15 cellular contexts compared by ENCODE assay signal in the genomic region with DNA sequence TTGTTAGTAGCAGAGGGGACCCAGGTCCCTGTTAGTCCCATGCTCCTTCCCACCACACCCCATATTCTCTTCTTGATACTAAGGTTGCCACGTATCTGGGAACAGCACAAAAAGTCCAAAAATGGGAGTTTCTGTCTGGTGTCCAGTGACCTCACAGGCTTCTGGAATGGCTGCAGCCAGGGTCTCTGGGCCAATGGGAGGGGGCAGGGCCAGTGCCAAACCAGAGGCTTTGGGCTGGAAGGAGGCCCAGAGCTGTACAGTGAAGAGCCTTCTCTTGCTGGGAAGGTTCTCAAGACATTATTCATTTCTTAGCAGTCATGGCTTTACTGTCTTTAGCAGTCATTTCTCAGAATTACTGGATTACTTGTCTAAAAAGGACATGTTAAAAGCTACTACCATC.
DNase-seq lines count a peak whose midpoint lies in the region; ATAC-seq and TF ChIP-seq lines count a peak whose summit lies in the region.
"Had no signal": no experiment of that assay in that cellular context is flagged by ENCODE, and none has a peak within 500 bp of the region (broad histone marks: within the 10 kb centered on the region; RNA-seq: fewer than 3 reads in every experiment).

No MANE protein-coding gene starts in this region.

- in situ Hi-C loops in gastrocnemius medialis (cut with MboI; ENCODE audit: low sequenced_read_pairs in 4 of 4): no loop called here

- ATAC-seq in gastrocnemius medialis: peak in 1 of 2 donors; percentile 51

- H3K4me3 ChIP-seq in gastrocnemius medialis (no peak overlapping the region), WERI-Rb-1 (ENCODE audit: low read depth, low read length) (no peak overlapping the region)
- H3K4me3 ChIP-seq: right lobe of liver had no signal

- TF ChIP-seq POLR2A in gastrocnemius medialis (IDR thresholded peaks at IDR 0.05): no peak

- peak overlapping the region; percentile 51 for H3K27ac Mint-ChIP-seq in chondrocyte (ENCODE audit: unreplicated experiment)
- H3K27ac Mint-ChIP-seq in endothelial cell (ENCODE audit: unreplicated experiment): no peak overlapping the region

- H3K27me3 Mint-ChIP-seq in chondrocyte (ENCODE audit: low read depth) (no peaks in the 10 kb centered on the region), endothelial cell (ENCODE audit: unreplicated experiment) (no peaks in the 10 kb centered on the region)

- H3K4me3 Mint-ChIP-seq in chondrocyte (ENCODE audit: unreplicated experiment) (no peak overlapping the region), endothelial cell (ENCODE audit: unreplicated experiment) (no peak overlapping the region)
- H3K4me3 Mint-ChIP-seq: central memory CD8-positive, alpha-beta T cell had no signal

- peak overlapping the region; percentile 25 to 53 (median 36) for H3K27ac ChIP-seq in gastrocnemius medialis
- no peak overlapping the region for H3K27ac ChIP-seq in WERI-Rb-1

- H3K9me3 ChIP-seq in gastrocnemius medialis (no peaks in the 10 kb centered on the region), WERI-Rb-1 (ENCODE audit: severe bottlenecking) (peaks cover 3% of the 10 kb centered on the region)
- H3K9me3 ChIP-seq: right lobe of liver had no signal

- H3K36me3 ChIP-seq in gastrocnemius medialis (peaks cover 0 to 20% of the 10 kb centered on the region in 2 donors), WERI-Rb-1 (peaks cover 9% of the 10 kb centered on the region)
- H3K36me3 ChIP-seq: right lobe of liver had no signal

- intact Hi-C loops in gastrocnemius medialis (cut with DNase I; ENCODE audit: low total_unique reads): no loop called here

- H3K4me1 Mint-ChIP-seq in chondrocyte (ENCODE audit: low read depth) (peaks cover 16% of the 10 kb centered on the region), endothelial cell (ENCODE audit: unreplicated experiment) (no peaks in the 10 kb centered on the region)
- H3K4me1 Mint-ChIP-seq: central memory CD8-positive, alpha-beta T cell had no signal

- peaks cover 7% of the 10 kb centered on the region for H3K9me3 Mint-ChIP-seq in chondrocyte (ENCODE audit: low read depth)
- no peaks in the 10 kb centered on the region for H3K9me3 Mint-ChIP-seq in endothelial cell (ENCODE audit: unreplicated experiment)
- H3K9me3 Mint-ChIP-seq: central memory CD8-positive, alpha-beta T cell had no signal

- H3K36me3 Mint-ChIP-seq in chondrocyte (ENCODE audit: low read depth) (peaks cover 33% of the 10 kb centered on the region), endothelial cell (ENCODE audit: low read depth, unreplicated experiment) (no peaks in the 10 kb centered on the region)

- DNase-seq in Ammon's horn (ENCODE audit: low spot score) (peak; percentile 17), chondrocyte (ENCODE audit: low spot score) (no peak), hypothalamus (lab: John Stamatoyannopoulos, UW) (peak in 26 of 51 donors; percentile 1 to 54 (median 15)), gastrocnemius medialis (peak in 1 of 2 donors; percentile 48), WERI-Rb-1 (no peak), middle frontal gyrus (ENCODE audit: extremely low spot score, low spot score) (no peak), NCI-H2227 (lab: John Stamatoyannopoulos, UW; ENCODE audit: unreplicated experiment) (no peak), endothelial cell (ENCODE audit: low spot score) (no peak)
- DNase-seq: activated CD4-positive, CD25-positive, alpha-beta regulatory T cell treated with anti-CD3 and anti-CD28 coated beads, Interleukin-2, amount 50 U/mL, for 72 hours; DMS79 treated with DMSO at 0.1 percent for 48 hours; KG1; mesendoderm; NCI-H2081; right lobe of liver had no signal

- TF ChIP-seq CTCF in chondrocyte (IDR thresholded peaks at IDR 0.05) (no peak), gastrocnemius medialis (IDR thresholded peaks at IDR 0.05 in 4 of 5, conservative IDR thresholded peaks at IDR 0.05 in 1 of 5) (no peak), WERI-Rb-1 (IDR thresholded peaks at IDR 0.05; ENCODE audit: low read depth, low read length) (no peak), endothelial cell (IDR thresholded peaks at IDR 0.05; ENCODE audit: unreplicated experiment) (no peak)

- H3K4me1 ChIP-seq in gastrocnemius medialis: no peaks in the 10 kb centered on the region
- H3K4me1 ChIP-seq: right lobe of liver had no signal

- H3K27me3 ChIP-seq in gastrocnemius medialis: no peaks in the 10 kb centered on the region
- H3K27me3 ChIP-seq in WERI-Rb-1 (ENCODE audit: insufficient read depth, low read depth, severe bottlenecking): no peaks in the 10 kb centered on the region
- H3K27me3 ChIP-seq: right lobe of liver had no signal

Comparison
In these comparisons a context has a peak if more than half of its experiments do, and no peak if none do; other contexts are left out.
1. DNase-seq: peak in Ammon's horn (single experiment) and hypothalamus (26 of 51); none in chondrocyte (single experiment), WERI-Rb-1 (single experiment), middle frontal gyrus (single experiment), NCI-H2227 (single experiment) and endothelial cell (single experiment).